8 cellular contexts compared by ENCODE assay signal in genomic region chr4:7358100-7358735, GRCh38.
DNase-seq lines count a peak whose midpoint lies in the region; ATAC-seq and TF ChIP-seq lines count a peak whose summit lies in the region.

No MANE protein-coding gene starts in this region.

- H3K27me3 ChIP-seq in psoas muscle (ENCODE audit: insufficient read depth in 3 of 3, low read length in 2 of 3): no peaks in the 10 kb centered on the region
- no peaks in the 10 kb centered on the region for H3K27me3 ChIP-seq in Karpas-422 (ENCODE audit: low read length)

- H3K4me1 ChIP-seq in psoas muscle (peaks cover 9% of the 10 kb centered on the region), mucosa of descending colon (ENCODE audit: low read depth) (no peaks in the 10 kb centered on the region), Karpas-422 (ENCODE audit: low read length) (no peaks in the 10 kb centered on the region)

- no peak overlapping the region for H3K9ac ChIP-seq in Karpas-422 (ENCODE audit: low read length)

- no peak overlapping the region for H3K4me2 ChIP-seq in Karpas-422 (ENCODE audit: low read depth, low read length, poor library complexity, severe bottlenecking)

- H3K4me3 ChIP-seq in fibroblast of villous mesenchyme (ENCODE audit: low read depth, low read length) (no peak overlapping the region), psoas muscle (no peak overlapping the region), mucosa of descending colon (no peak overlapping the region), Karpas-422 (ENCODE audit: low read length) (no peak overlapping the region)

- no peaks in the 10 kb centered on the region for H3K79me2 ChIP-seq in Karpas-422 (ENCODE audit: low read length)

- peak; percentile 87 to 97 (median 95) for ATAC-seq in psoas muscle
- ATAC-seq in mucosa of descending colon: no peak
- ATAC-seq in GM18867 (IDR thresholded peaks at IDR 0.05; ENCODE audit: unreplicated experiment): no peak

- DNase-seq in EL: peak; percentile 95
- peak; percentile 88 for DNase-seq in RPMI7951 (ENCODE audit: low read depth)
- DNase-seq in fibroblast of villous mesenchyme (ENCODE audit: low read depth): peak; percentile 59
- peak; percentile 33 to 67 for DNase-seq in psoas muscle
- no peak for DNase-seq in mucosa of descending colon
- no peak for DNase-seq in NOMO-1 treated with DMSO at 0.1 percent for 48 hours (lab: John Stamatoyannopoulos, UW; ENCODE audit: unreplicated experiment)
- no peak for DNase-seq in Karpas-422

- intact Hi-C loops in psoas muscle (cut with DNase I): no loop called here
- intact Hi-C loops in mucosa of descending colon (cut with DNase I, micrococcal nuclease): no loop called here

- TF ChIP-seq CTCF in fibroblast of villous mesenchyme (IDR thresholded peaks at IDR 0.05; ENCODE audit: insufficient read depth, low read depth, low read length): no peak
- no peak for TF ChIP-seq CTCF in psoas muscle (IDR thresholded peaks at IDR 0.05)
- TF ChIP-seq CTCF in mucosa of descending colon (IDR thresholded peaks at IDR 0.05): no peak

- H4K20me1 ChIP-seq in Karpas-422 (ENCODE audit: insufficient read depth, low read depth, low read length): no peaks in the 10 kb centered on the region

- H3K9me3 ChIP-seq in psoas muscle: no peaks in the 10 kb centered on the region
- H3K9me3 ChIP-seq in mucosa of descending colon: no peaks in the 10 kb centered on the region
- H3K9me3 ChIP-seq in Karpas-422 (ENCODE audit: low read length): no peaks in the 10 kb centered on the region; the same call in 1 of the 2 replicates

- no peaks in the 10 kb centered on the region for H3K9me2 ChIP-seq in Karpas-422 (replicated peaks; ENCODE audit: insufficient read depth, low read length)

- H3K27ac ChIP-seq in psoas muscle (no peak overlapping the region), Karpas-422 (ENCODE audit: low read length) (no peak overlapping the region)

- H3K36me3 ChIP-seq in psoas muscle (ENCODE audit: insufficient read depth in 1 of 2, low read depth in 1 of 2) (no peaks in the 10 kb centered on the region), mucosa of descending colon (ENCODE audit: low read depth) (no peaks in the 10 kb centered on the region), Karpas-422 (ENCODE audit: insufficient read depth, low read length) (no peaks in the 10 kb centered on the region)

- WGBS in psoas muscle, 3 donors: 32 to 41% (median 37%) methylated on average over 11 of the region's 11 CpGs

- no peak overlapping the region for H2AFZ ChIP-seq in Karpas-422 (ENCODE audit: low read length)

Comparison
In these comparisons a context has a peak if more than half of its experiments do, and no peak if none do; other contexts are left out.
1. DNase-seq: peak in EL (single experiment), RPMI7951 (single experiment), fibroblast of villous mesenchyme (single experiment) and psoas muscle (2 of 2); none in mucosa of descending colon (0 of 3), NOMO-1 treated with DMSO at 0.1 percent for 48 hours (single experiment) and Karpas-422 (single experiment).
2. ATAC-seq: peak in psoas muscle (4 of 4); none in mucosa of descending colon (single experiment) and GM18867 (single experiment).